26 cellular contexts compared by ENCODE assay signal in genomic region chr20:32832664-32833063, GRCh38. TPM values are rescaled to one million over a fixed set of nuclear protein-coding genes. Genes with fewer than 3 reads are reported as not detected.
DNase-seq lines count a peak whose midpoint lies in the region; ATAC-seq and TF ChIP-seq lines count a peak whose summit lies in the region.
"Had no signal": no experiment of that assay in that cellular context is flagged by ENCODE, and none has a peak within 500 bp of the region (broad histone marks: within the 10 kb centered on the region; RNA-seq: fewer than 3 reads in every experiment).

No MANE protein-coding gene starts in this region.

- H3K36me3 Mint-ChIP-seq in activated CD4-positive, alpha-beta T cell treated with anti-CD3 and anti-CD28 coated beads, Interleukin-2, amount 10 ng/mL, durations not matched to agents 7 days and 5 days (ENCODE audit: low read depth) = peaks cover 59% of the 10 kb centered on the region
- H3K36me3 Mint-ChIP-seq in T-helper 2 cell treated with Interferon-gamma antibody and Interleukin-4, amounts not matched to agents 5 μg/mL and 100 μg/mL, for 36 hours (ENCODE audit: low read depth) = peaks cover 66% of the 10 kb centered on the region
- H3K36me3 Mint-ChIP-seq in dendritic cell treated with granulocyte-macrophage colony-stimulating factor and Interleukin-4, amounts not matched to agents 40 ng/mL and 50 ng/mL, for 4 days (ENCODE audit: low read depth) = peaks cover 89% of the 10 kb centered on the region
- H3K36me3 Mint-ChIP-seq in neural progenitor cell = peaks cover 21% of the 10 kb centered on the region

- peak overlapping the region; percentile 56 for H3K4me3 Mint-ChIP-seq in activated CD4-positive, alpha-beta T cell treated with anti-CD3 and anti-CD28 coated beads, Interleukin-2, amount 10 ng/mL, durations not matched to agents 7 days and 5 days
- peak overlapping the region; percentile 61 for H3K4me3 Mint-ChIP-seq in T-helper 2 cell treated with Interferon-gamma antibody and Interleukin-4, amounts not matched to agents 5 μg/mL and 100 μg/mL, for 36 hours
- no peak overlapping the region for H3K4me3 Mint-ChIP-seq in dendritic cell treated with granulocyte-macrophage colony-stimulating factor and Interleukin-4, amounts not matched to agents 40 ng/mL and 50 ng/mL, for 4 days
- H3K4me3 Mint-ChIP-seq in neural progenitor cell = no peak overlapping the region
- H3K4me3 Mint-ChIP-seq: central memory CD8-positive, alpha-beta T cell; HFFc6 had no signal

- H3K27me3 Mint-ChIP-seq in activated CD4-positive, alpha-beta T cell treated with anti-CD3 and anti-CD28 coated beads, Interleukin-2, amount 10 ng/mL, durations not matched to agents 7 days and 5 days = no peaks in the 10 kb centered on the region
- H3K27me3 Mint-ChIP-seq in T-helper 2 cell treated with Interferon-gamma antibody and Interleukin-4, amounts not matched to agents 5 μg/mL and 100 μg/mL, for 36 hours (ENCODE audit: low read depth) = no peaks in the 10 kb centered on the region
- H3K27me3 Mint-ChIP-seq in dendritic cell treated with granulocyte-macrophage colony-stimulating factor and Interleukin-4, amounts not matched to agents 40 ng/mL and 50 ng/mL, for 4 days = no peaks in the 10 kb centered on the region
- H3K27me3 Mint-ChIP-seq in neural progenitor cell (ENCODE audit: insufficient read depth, low read depth) = no peaks in the 10 kb centered on the region
- H3K27me3 Mint-ChIP-seq: central memory CD8-positive, alpha-beta T cell; naive B cell had no signal

- H3K79me2 ChIP-seq in neural progenitor cell (ENCODE audit: low read depth) = peaks cover 85% of the 10 kb centered on the region

- peaks cover 74% of the 10 kb centered on the region for H4K20me1 ChIP-seq in neural progenitor cell (ENCODE audit: low read depth)

- no peak overlapping the region for H3K4me3 ChIP-seq in neural progenitor cell
- H3K4me3 ChIP-seq: A549; BLaER1 treated with 17β-estradiol and CSF1 and Interleukin-3, amounts not matched to agents 10 nM and 100 nM; heart right ventricle; lower lobe of right lung; psoas muscle; thoracic aorta had no signal

- CTCF ChIA-PET in activated CD4-positive, alpha-beta T cell treated with anti-CD3 and anti-CD28 coated beads, Interleukin-2, amount 10 ng/mL, durations not matched to agents 7 days and 5 days (lab: Charles Lee) = interaction anchor here (0.9 kb wide), 1 partner anchor 11 kb away, joined by 3 read pairs; no protein-coding TSS in a partner anchor

- H3K27me3 ChIP-seq in neural progenitor cell = no peaks in the 10 kb centered on the region
- H3K27me3 ChIP-seq: BLaER1 treated with 17β-estradiol and CSF1 and Interleukin-3, amounts not matched to agents 10 nM and 100 nM; heart right ventricle had no signal

- no peak for ATAC-seq in Right ventricle myocardium inferior
- ATAC-seq: A549, psoas muscle had no signal

- DNase-seq in activated CD4-positive, alpha-beta T cell treated with anti-CD3 and anti-CD28 coated beads, Interleukin-2, amount 10 ng/mL, durations not matched to agents 7 days and 5 days = peak; percentile 59
- no peak for DNase-seq in activated CD4-positive, alpha-beta T cell treated with anti-CD3 and anti-CD28 coated beads, Interleukin-2, amount 50 U/mL, for 48 hours
- no peak for DNase-seq in T-helper 2 cell treated with Interferon-gamma antibody and Interleukin-4, amounts not matched to agents 5 μg/mL and 100 μg/mL, for 36 hours (ENCODE audit: low spot score)
- DNase-seq in neural progenitor cell (ENCODE audit: low spot score) (no peak), SK-N-DZ (ENCODE audit: low spot score) (no peak), SW480 (ENCODE audit: low spot score) (no peak), Right ventricle myocardium inferior (ENCODE audit: missing footprints) (no peak)
- DNase-seq: amygdala; DMS53; heart right ventricle; HFFc6; lower lobe of right lung; naive B cell; NCI-H1105 treated with DMSO at 0.1 percent for 48 hours; NCI-H748 treated with DMSO at 0.1 percent for 48 hours; psoas muscle; SHP77; small intestine; stimulated activated CD4-positive, alpha-beta T cell treated with anti-CD3 and anti-CD28 coated beads, Interleukin-4, amount 100 ng/mL, for 4 hours had no signal

- intact Hi-C loops in dendritic cell treated with granulocyte-macrophage colony-stimulating factor and Interleukin-4, amounts not matched to agents 40 ng/mL and 50 ng/mL, for 4 days (cut with micrococcal nuclease) = no loop called here
- intact Hi-C loops in Right ventricle myocardium inferior (cut with DNase I) = no loop called here

- POLR2A ChIA-PET in activated CD4-positive, alpha-beta T cell treated with anti-CD3 and anti-CD28 coated beads, Interleukin-2, amount 10 ng/mL, durations not matched to agents 7 days and 5 days (lab: Charles Lee) = no interaction called here

- peak overlapping the region; percentile 76 for H3K27ac Mint-ChIP-seq in activated CD4-positive, alpha-beta T cell treated with anti-CD3 and anti-CD28 coated beads, Interleukin-2, amount 10 ng/mL, durations not matched to agents 7 days and 5 days
- peak overlapping the region; percentile 49 for H3K27ac Mint-ChIP-seq in T-helper 2 cell treated with Interferon-gamma antibody and Interleukin-4, amounts not matched to agents 5 μg/mL and 100 μg/mL, for 36 hours
- peak overlapping the region; percentile 12 for H3K27ac Mint-ChIP-seq in dendritic cell treated with granulocyte-macrophage colony-stimulating factor and Interleukin-4, amounts not matched to agents 40 ng/mL and 50 ng/mL, for 4 days
- no peak overlapping the region for H3K27ac Mint-ChIP-seq in neural progenitor cell
- H3K27ac Mint-ChIP-seq: HFFc6; T-helper 1 cell treated with Interleukin-12 subunit alpha and Interleukin-12 subunit beta and Interleukin-4 antibody, amounts not matched to agents 30 μg/mL and 1 μg/mL, for 36 hours had no signal

- no peaks in the 10 kb centered on the region for H3K9me3 Mint-ChIP-seq in activated CD4-positive, alpha-beta T cell treated with anti-CD3 and anti-CD28 coated beads, Interleukin-2, amount 10 ng/mL, durations not matched to agents 7 days and 5 days
- no peaks in the 10 kb centered on the region for H3K9me3 Mint-ChIP-seq in T-helper 2 cell treated with Interferon-gamma antibody and Interleukin-4, amounts not matched to agents 5 μg/mL and 100 μg/mL, for 36 hours
- H3K9me3 Mint-ChIP-seq in dendritic cell treated with granulocyte-macrophage colony-stimulating factor and Interleukin-4, amounts not matched to agents 40 ng/mL and 50 ng/mL, for 4 days = no peaks in the 10 kb centered on the region
- no peaks in the 10 kb centered on the region for H3K9me3 Mint-ChIP-seq in neural progenitor cell
- H3K9me3 Mint-ChIP-seq: central memory CD8-positive, alpha-beta T cell; HFFc6; naive B cell; T-helper 1 cell treated with Interleukin-12 subunit alpha and Interleukin-12 subunit beta and Interleukin-4 antibody, amounts not matched to agents 30 μg/mL and 1 μg/mL, for 36 hours had no signal

- H3F3A ChIP-seq in neural progenitor cell (ENCODE audit: low read depth) = peaks cover 11% of the 10 kb centered on the region

- peaks cover 7% of the 10 kb centered on the region for H3K4me1 ChIP-seq in neural progenitor cell

- peaks cover 14% of the 10 kb centered on the region for H3K36me3 ChIP-seq in neural progenitor cell

- peak overlapping the region; percentile 4 for H3K27ac ChIP-seq in neural progenitor cell
- H3K27ac ChIP-seq: A549; BLaER1 treated with 17β-estradiol and CSF1 and Interleukin-3, amounts not matched to agents 10 nM and 100 nM; heart right ventricle; lower lobe of right lung; psoas muscle; thoracic aorta had no signal

- TF ChIP-seq CTCF in neural progenitor cell (IDR thresholded peaks at IDR 0.05) = no peak

- H3K9me3 ChIP-seq in neural progenitor cell (ENCODE audit: low read depth) = no peaks in the 10 kb centered on the region
- H3K9me3 ChIP-seq: A549; BLaER1 treated with 17β-estradiol and CSF1 and Interleukin-3, amounts not matched to agents 10 nM and 100 nM; heart right ventricle; lower lobe of right lung; psoas muscle; thoracic aorta had no signal

- H2AFZ ChIP-seq in neural progenitor cell (replicated peaks) = no peak overlapping the region

- H3K4me2 ChIP-seq in neural progenitor cell = no peak overlapping the region
- H3K4me2 ChIP-seq: A549; BLaER1 treated with 17β-estradiol and CSF1 and Interleukin-3, amounts not matched to agents 10 nM and 100 nM had no signal

- H3K4me1 Mint-ChIP-seq in activated CD4-positive, alpha-beta T cell treated with anti-CD3 and anti-CD28 coated beads, Interleukin-2, amount 10 ng/mL, durations not matched to agents 7 days and 5 days = peaks cover 71% of the 10 kb centered on the region
- peaks cover 40% of the 10 kb centered on the region for H3K4me1 Mint-ChIP-seq in T-helper 2 cell treated with Interferon-gamma antibody and Interleukin-4, amounts not matched to agents 5 μg/mL and 100 μg/mL, for 36 hours (ENCODE audit: low read depth)
- H3K4me1 Mint-ChIP-seq in dendritic cell treated with granulocyte-macrophage colony-stimulating factor and Interleukin-4, amounts not matched to agents 40 ng/mL and 50 ng/mL, for 4 days (ENCODE audit: low read depth) = peaks cover 29% of the 10 kb centered on the region
- H3K4me1 Mint-ChIP-seq in neural progenitor cell = peaks cover 17% of the 10 kb centered on the region

- H3K9ac ChIP-seq in neural progenitor cell = no peak overlapping the region
- H3K9ac ChIP-seq: BLaER1 treated with 17β-estradiol and CSF1 and Interleukin-3, amounts not matched to agents 10 nM and 100 nM had no signal

RNA-seq across cellular contexts. Expression of gene MAPRE1, which starts 12.9 kb away (rescaled TPM):
- total RNA-seq in activated CD4-positive, alpha-beta T cell treated with anti-CD3 and anti-CD28 coated beads, Interleukin-2, amount 10 ng/mL, durations not matched to agents 7 days and 5 days = 100 to 1,000 TPM; 133 to 143 TPM
- total RNA-seq in neural progenitor cell (ENCODE audit: low replicate concordance) (210 and 263 TPM in 2 replicates), Right ventricle myocardium inferior (64.8 TPM)
- 233 and 240 TPM in 2 replicates for polyA plus RNA-seq in SK-N-DZ (2014; cell fraction: cytosol; rRNA removed)
- polyA plus RNA-seq in SK-N-DZ (2014; cell fraction: nucleus; rRNA removed) = 102 and 115 TPM in 2 replicates

RNA-seq across cellular contexts. Expression of gene EFCAB8, which starts 26.1 kb away (rescaled TPM):
- total RNA-seq in activated CD4-positive, alpha-beta T cell treated with anti-CD3 and anti-CD28 coated beads, Interleukin-2, amount 10 ng/mL, durations not matched to agents 7 days and 5 days = 1 to 10 TPM in 1 of 2 experiments, under 1 TPM in 1; 0.94 to 1.2 TPM
- total RNA-seq in neural progenitor cell (ENCODE audit: low replicate concordance) (not detected in 2 replicates), Right ventricle myocardium inferior (0.43 TPM)
- not detected in 2 replicates for polyA plus RNA-seq in SK-N-DZ (2014; cell fraction: cytosol; rRNA removed)
- polyA plus RNA-seq in SK-N-DZ (2014; cell fraction: nucleus; rRNA removed) = 0.29 TPM in 1 of 2 replicates, not detected in the other
- total RNA-seq: HFFc6, OCI-LY7 had no signal
- polyA plus RNA-seq: A549 had no signal

Comparison
In these comparisons a context has a peak if more than half of its experiments do, and no peak if none do; other contexts are left out.
1. H3K4me3 Mint-ChIP-seq: peak in activated CD4-positive, alpha-beta T cell treated with anti-CD3 and anti-CD28 coated beads, Interleukin-2, amount 10 ng/mL, durations not matched to agents 7 days and 5 days (single experiment) and T-helper 2 cell treated with Interferon-gamma antibody and Interleukin-4, amounts not matched to agents 5 μg/mL and 100 μg/mL, for 36 hours (single experiment); none in dendritic cell treated with granulocyte-macrophage colony-stimulating factor and Interleukin-4, amounts not matched to agents 40 ng/mL and 50 ng/mL, for 4 days (single experiment) and neural progenitor cell (single experiment).